ENCODE assay signal across 8 cellular contexts in the genomic region with DNA sequence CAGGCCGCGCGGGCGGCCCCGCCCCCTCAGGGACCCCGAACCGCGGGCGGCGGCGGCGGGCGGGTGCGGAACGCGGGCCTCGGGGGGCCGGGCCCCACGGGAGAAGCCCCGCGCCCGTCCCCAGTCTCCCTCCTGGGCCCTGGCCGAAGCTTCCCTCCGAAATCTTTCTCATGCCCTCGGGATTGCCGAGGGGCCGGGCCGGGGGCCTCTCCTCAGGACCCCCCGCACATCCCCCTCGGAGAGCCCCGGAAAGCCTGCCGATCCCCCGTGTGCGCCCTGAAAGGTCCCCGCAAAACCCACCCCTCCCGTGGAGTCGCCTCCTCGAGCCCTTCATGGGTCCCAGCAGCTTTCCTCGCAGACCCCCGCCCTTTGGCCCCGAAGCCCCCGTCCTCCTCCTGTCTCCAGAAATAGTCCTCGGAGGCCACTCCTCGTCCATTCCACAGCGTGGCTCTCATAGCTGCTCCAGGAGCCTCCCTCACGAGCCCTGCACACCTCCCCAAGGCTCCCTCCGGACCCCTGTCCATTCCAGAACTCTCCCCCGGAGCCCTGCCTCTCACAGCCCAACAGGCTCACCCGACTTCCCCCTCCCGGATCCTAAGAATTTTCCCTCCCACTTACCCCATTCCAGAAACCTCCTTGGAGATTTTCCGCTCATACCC. TPM values are rescaled to one million over a fixed set of nuclear protein-coding genes. Genes with fewer than 3 reads are reported as not detected.
DNase-seq lines count a peak whose midpoint lies in the region; TF ChIP-seq lines count a peak whose summit lies in the region.

No MANE protein-coding gene starts in this region.

- peak overlapping the region; percentile 89 for H3K4me3 ChIP-seq in WI38 (ENCODE audit: low read depth, low read length)
- peak overlapping the region; percentile 80 for H3K4me3 ChIP-seq in fibroblast of pulmonary artery (replicated peaks; ENCODE audit: low read depth, low read length)

- H3K27me3 Mint-ChIP-seq in osteocyte (ENCODE audit: unreplicated experiment): no peaks in the 10 kb centered on the region

- H3K27ac Mint-ChIP-seq in osteocyte (ENCODE audit: unreplicated experiment): peak overlapping the region; percentile 82

- DNase-seq in NCI-H1417 (lab: John Stamatoyannopoulos, UW): peak in 2 of 3 experiments; percentile 8 to 26
- no peak for DNase-seq in NCI-H1417 treated with DMSO at 0.1 percent for 48 hours (lab: John Stamatoyannopoulos, UW)
- DNase-seq in fibroblast of pulmonary artery (ENCODE audit: low read depth): no peak
- DNase-seq in osteocyte (ENCODE audit: extremely low spot score, unreplicated experiment): no peak
- no peak for DNase-seq in medulla oblongata (ENCODE audit: extremely low spot score)
- DNase-seq in stimulated activated CD4-positive, alpha-beta T cell treated with anti-CD3 and anti-CD28 coated beads, Interleukin-4, amount 100 ng/mL, for 1 hour: no peak
- DNase-seq in midbrain (lab: John Stamatoyannopoulos, UW): no peak

- H3K9me3 Mint-ChIP-seq in osteocyte (ENCODE audit: unreplicated experiment): no peaks in the 10 kb centered on the region

- peak overlapping the region; percentile 87 for H3K4me3 Mint-ChIP-seq in osteocyte (ENCODE audit: unreplicated experiment)

- peaks cover 5% of the 10 kb centered on the region for H3K36me3 Mint-ChIP-seq in osteocyte (ENCODE audit: unreplicated experiment)

- TF ChIP-seq CTCF in WI38 (IDR thresholded peaks at IDR 0.05; ENCODE audit: low read depth, low read length) (no peak), fibroblast of pulmonary artery (IDR thresholded peaks at IDR 0.05; ENCODE audit: low read length, missing control alignments) (no peak), osteocyte (IDR thresholded peaks at IDR 0.05) (no peak)

- H3K4me1 Mint-ChIP-seq in osteocyte (ENCODE audit: unreplicated experiment): peaks cover 49% of the 10 kb centered on the region

RNA-seq across cellular contexts. Expression of gene SAMD4B, which starts 0.6 kb away (rescaled TPM):
- total RNA-seq in osteocyte: 100 and 101 TPM in 2 replicates

RNA-seq across cellular contexts. Expression of gene GMFG, which starts 6.9 kb away (rescaled TPM):
- not detected in 2 replicates for total RNA-seq in osteocyte

RNA-seq across cellular contexts. Expression of gene LRFN1, which starts 22.1 kb away (rescaled TPM):
- 0.31 and 0.35 TPM in 2 replicates for total RNA-seq in osteocyte

RNA-seq across cellular contexts. Expression of gene IFNL1, which starts 46.6 kb away (rescaled TPM):
- total RNA-seq in osteocyte: not detected in 2 replicates

RNA-seq across cellular contexts. Expression of gene PAF1, which starts 48.1 kb away (rescaled TPM):
- total RNA-seq in osteocyte: 45.6 and 45.9 TPM in 2 replicates

Comparison
In these comparisons a context has a peak if more than half of its experiments do, and no peak if none do; other contexts are left out.
1. DNase-seq: peak in NCI-H1417 (2 of 3); none in NCI-H1417 treated with DMSO at 0.1 percent for 48 hours (single experiment), fibroblast of pulmonary artery (single experiment), osteocyte (single experiment), medulla oblongata (single experiment), stimulated activated CD4-positive, alpha-beta T cell treated with anti-CD3 and anti-CD28 coated beads, Interleukin-4, amount 100 ng/mL, for 1 hour (single experiment) and midbrain (single experiment).